8 cellular contexts compared by ENCODE assay signal in the genomic region with DNA sequence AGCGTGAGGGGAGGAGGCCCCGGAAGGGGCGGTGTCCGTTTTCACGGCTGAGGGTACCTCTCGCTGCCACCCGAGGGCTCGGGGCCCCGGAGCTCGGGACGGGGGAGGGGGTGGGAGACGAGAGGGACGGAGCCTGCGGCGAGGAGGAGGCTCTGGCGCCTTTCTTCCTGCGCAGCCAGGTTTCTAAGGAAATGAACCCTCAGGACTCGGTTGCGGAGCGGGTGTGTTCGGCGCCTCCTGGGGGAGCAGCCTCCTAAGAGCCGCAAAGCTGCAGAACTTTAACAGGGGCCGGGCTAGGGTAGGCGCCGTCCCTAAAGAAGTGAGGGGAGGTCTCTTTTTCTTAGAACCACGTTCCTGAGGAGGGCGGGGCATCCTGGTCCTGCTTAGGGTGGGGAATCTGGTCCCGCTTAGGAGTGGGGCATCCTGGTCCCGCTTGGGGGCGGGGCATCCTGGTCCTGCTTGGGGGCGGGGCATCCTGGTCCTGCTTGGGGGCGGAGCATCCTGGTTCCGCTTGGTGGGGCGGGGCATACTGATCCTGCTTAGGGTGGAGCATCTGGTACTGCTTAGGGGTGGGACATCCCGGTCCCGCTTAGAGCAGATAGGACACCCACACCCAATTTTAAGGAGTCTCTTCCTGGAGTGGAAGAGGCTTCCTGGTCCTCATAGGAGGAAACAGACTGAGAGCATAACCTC. TPM values are rescaled to one million over a fixed set of nuclear protein-coding genes. Genes with fewer than 3 reads are reported as not detected.
A peak's percentile ranks its signal among the peaks of the same experiment; 100 is the strongest.
DNase-seq lines count a peak whose midpoint lies in the region; ATAC-seq and TF ChIP-seq lines count a peak whose summit lies in the region.

No MANE protein-coding gene starts in this region.

- TF ChIP-seq CTCF in AG09309 (IDR thresholded peaks at IDR 0.05; ENCODE audit: control insufficient read depth, insufficient read depth, low read depth, low read length, missing control alignments) (no peak), HCT116 (IDR thresholded peaks at IDR 0.05 in 2 of 3, conservative IDR thresholded peaks at IDR 0.05 in 1 of 3; ENCODE audit: borderline replicate concordance in 1 of 3, insufficient read depth in 1 of 3, low read depth in 2 of 3, low read length in 2 of 3) (no peak), Peyer's patch (IDR thresholded peaks at IDR 0.05) (no peak), brain (conservative IDR thresholded peaks at IDR 0.05) (no peak)

- intact Hi-C loops in HCT116 (cut with micrococcal nuclease): no loop called here

- CTCF ChIA-PET in HCT116 (lab: Charles Lee): interaction anchor here (1.1 to 2.4 kb wide), 2 partner anchors 8 to 13 kb away, joined by 3 to 13 read pairs; a partner anchor contains a TSS

- H3K27me3 ChIP-seq in HCT116 (ENCODE audit: insufficient read depth, low read length): no peaks in the 10 kb centered on the region
- H3K27me3 ChIP-seq in Peyer's patch: peaks cover 0 to 32% of the 10 kb centered on the region in 2 donors
- H3K27me3 ChIP-seq in iPS-15b (ENCODE audit: control insufficient read depth, insufficient read depth, low read length): peaks cover 50% of the 10 kb centered on the region

- TF ChIP-seq RAD21 in HCT116 (IDR thresholded peaks at IDR 0.05; ENCODE audit: low read depth): no peak

- peak overlapping the region; percentile 54 for H2AFZ ChIP-seq in HCT116 (ENCODE audit: low read depth, low read length, poor library complexity, severe bottlenecking)

- no TSS peak for BruUV-seq in HCT116 (replicated peaks; lab: Mats Ljungman, UMichigan)

- H3K36me3 ChIP-seq in HCT116 (ENCODE audit: control insufficient read depth in 1 of 2, insufficient read depth in 2 of 2, low read length in 2 of 2) (no peaks in the 10 kb centered on the region), Peyer's patch (no peaks in the 10 kb centered on the region), iPS-15b (ENCODE audit: control insufficient read depth, insufficient read depth, low read length) (no peaks in the 10 kb centered on the region)

- H3K27ac ChIP-seq in HCT116 (ENCODE audit: low read depth, low read length) (peak overlapping the region; percentile 78), Peyer's patch (peak overlapping the region in 1 of 4 donors; percentile 57)

- POLR2A ChIA-PET in HCT116 (lab: Charles Lee): interaction anchor here (2.0 kb wide), 1 partner anchor 37 kb away, joined by 5 read pairs; no protein-coding TSS in a partner anchor

- H3K9me3 ChIP-seq in HCT116 (ENCODE audit: control insufficient read depth in 1 of 2, insufficient read depth in 1 of 2, low read depth in 1 of 2, low read length in 2 of 2) (peaks cover 0 to 5% of the 10 kb centered on the region in 2 experiments; a peak in 1 of 4 replicates), Peyer's patch (peaks cover 0 to 4% (median 0%) of the 10 kb centered on the region in 4 donors), iPS-15b (ENCODE audit: control insufficient read depth, insufficient read depth, low read length) (no peaks in the 10 kb centered on the region)

- peaks cover 0 to 18% (median 2%) of the 10 kb centered on the region in 5 experiments for H3K9me3 Mint-ChIP-seq in brain

- ATAC-seq in HCT116 (peak; percentile 89), GM21528 (IDR thresholded peaks at IDR 0.05; ENCODE audit: low FRiP score, unreplicated experiment) (no peak)

- no peaks in the 10 kb centered on the region for H3K9me2 ChIP-seq in HCT116 (ENCODE audit: insufficient read depth)

- H3K27ac Mint-ChIP-seq in brain: no peak overlapping the region

- peaks cover 5% of the 10 kb centered on the region for H3K36me3 Mint-ChIP-seq in brain

- H3K4me2 ChIP-seq in HCT116 (ENCODE audit: low read length): peak overlapping the region; percentile 99

- peaks cover 83% of the 10 kb centered on the region for H3K27me3 Mint-ChIP-seq in brain

- no peaks in the 10 kb centered on the region for H4K20me1 ChIP-seq in HCT116 (ENCODE audit: insufficient read depth)

- H3K4me3 ChIP-seq in AG09309 (ENCODE audit: control insufficient read depth, low read depth, low read length): peak overlapping the region; percentile 71
- H3K4me3 ChIP-seq in HCT116 (replicated peaks in 1 of 2; ENCODE audit: low read depth in 1 of 2, low read length in 2 of 2): peak overlapping the region; percentile 55 to 68
- H3K4me3 ChIP-seq in Peyer's patch: peak overlapping the region; percentile 0 to 47 (median 29)
- H3K4me3 ChIP-seq in iPS-15b (ENCODE audit: low read depth, low read length): peak overlapping the region; percentile 73

- H3K4me1 Mint-ChIP-seq in brain: peaks cover 25% of the 10 kb centered on the region

- H3K79me2 ChIP-seq in HCT116 (ENCODE audit: insufficient read depth, low read length): no peaks in the 10 kb centered on the region

- RAD21 ChIA-PET in HCT116 (lab: Charles Lee; ENCODE audit: low non-redundant PET in 1 of 2, low total read pairs in 2 of 2, uncharacterized antibody in 2 of 2, unreplicated experiment in 2 of 2): no interaction called here

- DNase-seq in AG09309 (ENCODE audit: low read depth) (peak; percentile 34), HCT116 (ENCODE audit: low read depth, low spot score) (peak; percentile 75), Peyer's patch (peak in 2 of 3 donors; percentile 63 to 74)
- peak; percentile 30 for DNase-seq in stimulated activated CD4-positive, alpha-beta T cell treated with anti-CD3 and anti-CD28 coated beads, Interleukin-12 subunit alpha, Interleukin-12 subunit beta, amount 100 ng/mL, for 4 hours
- no peak for DNase-seq in effector CD4-positive, alpha-beta T cell

- TF ChIP-seq POLR2A in HCT116 (IDR thresholded peaks at IDR 0.05; ENCODE audit: borderline replicate concordance, extremely low read depth, insufficient read depth, insufficient read length) (no peak), Peyer's patch (IDR thresholded peaks at IDR 0.05) (no peak)

- H3K4me3 Mint-ChIP-seq in brain: peak overlapping the region; percentile 60 to 78 (median 72)

- H3K4me1 ChIP-seq in HCT116 (ENCODE audit: control insufficient read depth in 1 of 2, insufficient read depth in 2 of 2, low read length in 2 of 2): peaks cover 9 to 44% of the 10 kb centered on the region in 2 experiments; a peak in 3 of 4 replicates
- H3K4me1 ChIP-seq in Peyer's patch: peaks cover 0 to 9% (median 2%) of the 10 kb centered on the region in 4 donors
- peaks cover 7% of the 10 kb centered on the region for H3K4me1 ChIP-seq in iPS-15b (ENCODE audit: control insufficient read depth, insufficient read depth, low read length)

- H3K9ac ChIP-seq in HCT116 (ENCODE audit: low read length) (peak overlapping the region; percentile 65), iPS-15b (ENCODE audit: low read depth, low read length) (no peak overlapping the region)

TF ChIP-seq in HCT116, 20 proteins besides CTCF, POLR2A, EP300 and RAD21:
- no peak for TF ChIP-seq ZNF274 (IDR thresholded peaks at IDR 0.05; ENCODE audit: low read depth, low read length)
- TF ChIP-seq POLR2AphosphoS5 (IDR thresholded peaks at IDR 0.05; ENCODE audit: low read depth, low read length): peak; percentile 46; the same call in 1 of the 2 replicates

RNA-seq across cellular contexts. Expression of a gene that starts 6.2 kb away (rescaled TPM):
- total RNA-seq in HCT116 (2021; ENCODE audit: unreplicated experiment) (2.3 TPM), Peyer's patch (under 1 TPM in 2 of 4 donors, not detected in 2; 0.70 to 0.94 TPM)
- 0.75 and 1.8 TPM in 2 replicates for polyA plus RNA-seq in HCT116 (2012)
- polyA plus RNA-seq in brain (ENCODE audit: insufficient read depth, low read depth, low replicate concordance): 51.8 TPM

RNA-seq across cellular contexts. Expression of a gene that starts 7.5 kb away (rescaled TPM):
- total RNA-seq in HCT116 (2021; ENCODE audit: unreplicated experiment) (52.8 TPM), Peyer's patch (under 1 TPM in 1 of 4 donors, not detected in 3; 0.40 TPM)
- 34.3 and 47.5 TPM in 2 replicates for polyA plus RNA-seq in HCT116 (2012)
- 0.64 TPM for polyA plus RNA-seq in brain (ENCODE audit: insufficient read depth, low read depth, low replicate concordance)

RNA-seq across cellular contexts. Expression of a gene that starts 16.3 kb away (rescaled TPM):
- total RNA-seq in HCT116 (2021; ENCODE audit: unreplicated experiment) (42.1 TPM), Peyer's patch (not detected)
- polyA plus RNA-seq in HCT116 (2012): 38.5 and 43.5 TPM in 2 replicates
- not detected for polyA plus RNA-seq in brain (ENCODE audit: insufficient read depth, low read depth, low replicate concordance)

RNA-seq across cellular contexts. Expression of a gene that starts 24.9 kb away (rescaled TPM):
- total RNA-seq in HCT116 (2021; ENCODE audit: unreplicated experiment) (188 TPM), Peyer's patch (not detected)
- 219 and 251 TPM in 2 replicates for polyA plus RNA-seq in HCT116 (2012)
- polyA plus RNA-seq in brain (ENCODE audit: insufficient read depth, low read depth, low replicate concordance): 5.7 TPM

RNA-seq across cellular contexts. Expression of a gene that starts 35.4 kb away (rescaled TPM):
- 15.9 TPM for total RNA-seq in HCT116 (2021; ENCODE audit: unreplicated experiment)
- 25.5 and 27.0 TPM in 2 replicates for polyA plus RNA-seq in HCT116 (2012)
- 100 to 1,000 TPM in 3 of 4 donors, 10 to 100 TPM in 1; 26.4 to 261 (median 246) TPM for total RNA-seq in Peyer's patch
- 4.5 TPM for polyA plus RNA-seq in brain (ENCODE audit: insufficient read depth, low read depth, low replicate concordance)

Comparison
In these comparisons a context has a peak if more than half of its experiments do, and no peak if none do; other contexts are left out.
1. RNA of a gene that starts 7.5 kb away (total RNA-seq): 52.8 TPM in HCT116 (single experiment); 0.40 TPM in Peyer's patch; every median in the first group is over 10 times any median in the second.
2. RNA of a gene that starts 16.3 kb away (total RNA-seq): 42.1 TPM in HCT116 (single experiment); not detected in Peyer's patch; every median in the first group is over 10 times any median in the second.
3. Peak in every context shown above with its lines, with median percentiles within 50 percentile points of each other: H3K4me3 ChIP-seq.